Comparison of ENCODE assay signal across 1 cellular context in the genomic region with DNA sequence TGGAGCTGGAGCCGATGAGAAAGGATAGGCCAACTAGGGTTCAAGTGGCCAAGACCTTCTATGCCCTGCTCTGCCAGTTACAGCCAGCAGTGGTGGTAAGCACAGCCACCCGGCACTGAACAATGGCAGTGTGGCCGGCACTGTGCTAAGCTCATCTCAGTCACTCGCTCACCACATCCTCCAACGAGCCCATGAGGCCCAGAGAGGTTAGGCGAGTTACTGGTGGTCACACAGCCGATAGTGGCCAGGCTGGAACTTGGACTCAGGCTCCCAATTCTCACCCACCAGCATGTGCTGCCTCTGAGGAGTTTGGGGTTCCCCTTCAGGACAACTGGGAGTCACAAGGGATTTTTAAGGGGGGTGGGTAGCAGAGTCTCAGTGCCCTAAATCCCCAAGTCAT.
TF ChIP-seq lines count a peak whose summit lies in the region.

No MANE protein-coding gene starts in this region.

TF ChIP-seq in H1, 55 proteins besides CTCF, POLR2A, EP300 and RAD21:
- no peak for TF ChIP-seq POLR2AphosphoS5 (IDR thresholded peaks at IDR 0.05; ENCODE audit: low read depth, low read length)
- TF ChIP-seq NRF1 (IDR thresholded peaks at IDR 0.05; ENCODE audit: low read depth, low read length): no peak
- TF ChIP-seq SIX5 (IDR thresholded peaks at IDR 0.05; ENCODE audit: low read depth, low read length): no peak
- peak; percentile 44; the same call in 1 of the 2 replicates for TF ChIP-seq KDM1A (IDR thresholded peaks at IDR 0.05; ENCODE audit: borderline replicate concordance, low read length)
